In the genomic region with DNA sequence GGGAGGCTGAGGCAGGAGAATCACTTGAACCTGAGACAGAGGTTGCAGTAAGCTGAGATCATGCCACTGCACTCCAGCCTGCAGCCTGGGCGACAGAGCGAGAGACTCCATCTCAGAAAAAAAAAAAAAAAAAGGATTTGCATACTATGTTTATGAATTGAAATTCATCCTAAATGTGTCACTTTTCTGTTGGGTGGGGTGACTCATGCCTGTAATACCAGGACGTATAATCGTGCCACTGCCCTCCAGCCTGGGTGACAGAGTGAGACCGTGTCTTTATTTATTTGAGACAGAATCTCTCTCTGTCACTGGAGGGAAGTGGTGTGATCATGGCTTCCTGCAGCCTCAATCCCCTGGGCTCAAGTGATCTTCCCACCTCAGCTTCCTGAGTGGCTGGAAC, we compare ENCODE assay signal across 9 cellular contexts. TPM values are rescaled to one million over a fixed set of nuclear protein-coding genes. Genes with fewer than 3 reads are reported as not detected.
DNase-seq lines count a peak whose midpoint lies in the region; ATAC-seq and TF ChIP-seq lines count a peak whose summit lies in the region.
"Had no signal": no experiment of that assay in that cellular context is flagged by ENCODE, and none has a peak within 500 bp of the region (broad histone marks: within the 10 kb centered on the region; RNA-seq: fewer than 3 reads in every experiment).

No MANE protein-coding gene starts in this region.

- H3K4me3 ChIP-seq in PC-3 (ENCODE audit: low read length): no peak overlapping the region
- no peak overlapping the region for H3K4me3 ChIP-seq in right atrium auricular region

- no peak overlapping the region for H3K9ac ChIP-seq in PC-3 (ENCODE audit: low read length)

- H3K9me2 ChIP-seq in PC-3 (replicated peaks; ENCODE audit: low read length): no peaks in the 10 kb centered on the region

- TF ChIP-seq CTCF in PC-3 (conservative IDR thresholded peaks at IDR 0.05; ENCODE audit: low read depth, low read length): no peak
- no peak for TF ChIP-seq CTCF in right atrium auricular region (IDR thresholded peaks at IDR 0.05)

- in situ Hi-C loops in KBM-7 (cut with MboI; ENCODE audit: low pct_unique_long_range_greater_than_20kb, low sequenced_read_pairs): no loop called here

- DNase-seq in ELR (ENCODE audit: low read depth): peak; percentile 91
- peak; percentile 44 for DNase-seq in PC-3
- DNase-seq in iris pigment epithelial cell (ENCODE audit: low read depth): peak; percentile 24
- DNase-seq in KBM-7: no peak
- no peak for DNase-seq in RPMI8226
- no peak for DNase-seq in sciatic nerve (ENCODE audit: low spot score)
- DNase-seq in right atrium auricular region (ENCODE audit: low spot score): no peak
- DNase-seq: DND-41 had no signal

- H3F3A ChIP-seq in PC-3 (ENCODE audit: low read length, unreplicated experiment): no peaks in the 10 kb centered on the region

- peaks cover 13% of the 10 kb centered on the region for H3K36me3 ChIP-seq in PC-3 (ENCODE audit: low read depth, low read length)
- peaks cover 3% of the 10 kb centered on the region for H3K36me3 ChIP-seq in right atrium auricular region

- no peak overlapping the region for H3K4me2 ChIP-seq in PC-3 (ENCODE audit: low read length)

- no peaks in the 10 kb centered on the region for H4K20me1 ChIP-seq in PC-3 (ENCODE audit: low read length)

- POLR2A ChIA-PET in PC-3 (lab: Charles Lee; ENCODE audit: unreplicated experiment): no interaction called here

- no peak overlapping the region for H2AFZ ChIP-seq in PC-3 (ENCODE audit: low read length)

- ATAC-seq in GM21576 (IDR thresholded peaks at IDR 0.05; ENCODE audit: unreplicated experiment) (peak; percentile 53), PC-3 (peak; percentile 88), sciatic nerve (no peak)

- H3K27ac ChIP-seq in PC-3 (ENCODE audit: low read length) (no peak overlapping the region), right atrium auricular region (no peak overlapping the region)

- BruUV-seq in PC-3 (replicated peaks; lab: Mats Ljungman, UMichigan): no TSS peak

- H3K9me3 ChIP-seq in PC-3 (ENCODE audit: low read length) (peaks cover 8% of the 10 kb centered on the region; the same call in 1 of the 2 replicates), right atrium auricular region (peaks cover 0 to 4% of the 10 kb centered on the region in 2 donors)

- H3K27me3 ChIP-seq in PC-3 (ENCODE audit: low read length): no peaks in the 10 kb centered on the region
- no peaks in the 10 kb centered on the region for H3K27me3 ChIP-seq in right atrium auricular region

- CTCF ChIA-PET in PC-3 (lab: Charles Lee): no interaction called here

- H3K4me1 ChIP-seq in PC-3 (ENCODE audit: insufficient read depth, low read length) (peaks cover 5% of the 10 kb centered on the region), right atrium auricular region (peaks cover 0 to 10% of the 10 kb centered on the region in 2 donors)

- intact Hi-C loops in PC-3 (cut with micrococcal nuclease) (no loop called here), sciatic nerve (cut with DNase I) (no loop called here)

- peaks cover 85% of the 10 kb centered on the region for H3K79me2 ChIP-seq in PC-3 (ENCODE audit: low read length)

RNA-seq across cellular contexts. Expression of gene ZNF212, which starts 5.8 kb away (rescaled TPM):
- total RNA-seq in PC-3 (2014; rRNA removed) (9.7 and 10.4 TPM in 2 replicates), sciatic nerve (13.2 TPM), right atrium auricular region (1 to 10 TPM; 2.5 to 3.0 TPM)

RNA-seq across cellular contexts. Expression of gene ZNF783, which starts 16.8 kb away (rescaled TPM):
- 6.9 and 7.0 TPM in 2 replicates for total RNA-seq in PC-3 (2014; rRNA removed)
- 32.1 TPM for total RNA-seq in sciatic nerve
- total RNA-seq in right atrium auricular region: 1 to 10 TPM; 3.7 to 5.1 TPM

RNA-seq across cellular contexts. Expression of gene ZNF282, which starts 49.9 kb away (rescaled TPM):
- total RNA-seq in PC-3 (2014; rRNA removed): 31.4 and 39.7 TPM in 2 replicates
- total RNA-seq in sciatic nerve: 27.2 TPM
- total RNA-seq in right atrium auricular region: 10 to 100 TPM; 10.7 to 12.1 TPM

Comparison
In these comparisons a context has a peak if more than half of its experiments do, and no peak if none do; other contexts are left out.
1. DNase-seq: peak in ELR (single experiment), PC-3 (single experiment) and iris pigment epithelial cell (single experiment); none in KBM-7 (single experiment), RPMI8226 (single experiment), sciatic nerve (single experiment) and right atrium auricular region (single experiment).